In genomic region chr12:54418441-54419087, GRCh38 we compare ENCODE assay signal across 9 cellular contexts. TPM values are rescaled to one million over a fixed set of nuclear protein-coding genes. Genes with fewer than 3 reads are reported as not detected.
A peak's percentile ranks its signal among the peaks of the same experiment; 100 is the strongest.
DNase-seq lines count a peak whose midpoint lies in the region; ATAC-seq, FAIRE-seq and TF ChIP-seq lines count a peak whose summit lies in the region.
"Had no signal": no experiment of that assay in that cellular context is flagged by ENCODE, and none has a peak within 500 bp of the region (broad histone marks: within the 10 kb centered on the region; RNA-seq: fewer than 3 reads in every experiment).

No MANE protein-coding gene starts in this region.

- H3K79me2 ChIP-seq in HCT116 (ENCODE audit: insufficient read depth, low read length): peaks cover 45% of the 10 kb centered on the region

- H3K27ac ChIP-seq in HCT116 (ENCODE audit: low read depth, low read length) (peak overlapping the region; percentile 77), spleen (peak overlapping the region; percentile 68 to 95 (median 82))

- no peak overlapping the region for H2AFZ ChIP-seq in HCT116 (ENCODE audit: low read depth, low read length, poor library complexity, severe bottlenecking)

- peak overlapping the region; percentile 89 for H3K4me3 Mint-ChIP-seq in activated naive CD8-positive, alpha-beta T cell

- H3K27me3 Mint-ChIP-seq in activated naive CD8-positive, alpha-beta T cell: no peaks in the 10 kb centered on the region

- no peak for TF ChIP-seq CTCF in HCT116 (IDR thresholded peaks at IDR 0.05 in 2 of 3, conservative IDR thresholded peaks at IDR 0.05 in 1 of 3; ENCODE audit: borderline replicate concordance in 1 of 3, insufficient read depth in 1 of 3, low read depth in 2 of 3, low read length in 2 of 3)
- no peak for TF ChIP-seq CTCF in spleen (IDR thresholded peaks at IDR 0.05 in 8 of 11, conservative IDR thresholded peaks at IDR 0.05 in 3 of 11)
- no peak for TF ChIP-seq CTCF in GM10266 (IDR thresholded peaks at IDR 0.05; ENCODE audit: control insufficient read depth, insufficient read depth, low read depth, missing control alignments)

- no peaks in the 10 kb centered on the region for H4K20me1 ChIP-seq in HCT116 (ENCODE audit: insufficient read depth)

- no peaks in the 10 kb centered on the region for H3K9me2 ChIP-seq in HCT116 (ENCODE audit: insufficient read depth)

- H3K36me3 ChIP-seq in HCT116 (ENCODE audit: control insufficient read depth in 1 of 2, insufficient read depth in 2 of 2, low read length in 2 of 2) (no peaks in the 10 kb centered on the region), iPS-15b (ENCODE audit: control insufficient read depth, insufficient read depth, low read length) (no peaks in the 10 kb centered on the region), spleen (no peaks in the 10 kb centered on the region)

- H3K4me2 ChIP-seq in HCT116 (ENCODE audit: low read length): peak overlapping the region; percentile 93

- H3K4me3 ChIP-seq in HCT116 (replicated peaks in 1 of 2; ENCODE audit: low read depth in 1 of 2, low read length in 2 of 2) (peak overlapping the region; percentile 87 to 95), iPS-15b (ENCODE audit: low read depth, low read length) (peak overlapping the region; percentile 76), spleen (peak overlapping the region; percentile 54 to 79 (median 63))

- no peaks in the 10 kb centered on the region for H3K9me3 ChIP-seq in HCT116 (ENCODE audit: control insufficient read depth in 1 of 2, insufficient read depth in 1 of 2, low read depth in 1 of 2, low read length in 2 of 2)
- H3K9me3 ChIP-seq in iPS-15b (ENCODE audit: control insufficient read depth, insufficient read depth, low read length): no peaks in the 10 kb centered on the region
- no peaks in the 10 kb centered on the region for H3K9me3 ChIP-seq in spleen

- H3K36me3 Mint-ChIP-seq in activated naive CD8-positive, alpha-beta T cell: no peaks in the 10 kb centered on the region

- no peaks in the 10 kb centered on the region for H3K9me3 Mint-ChIP-seq in activated naive CD8-positive, alpha-beta T cell (ENCODE audit: low read depth)

- no peak for DNase-seq in HCT116 (ENCODE audit: low read depth, low spot score)
- DNase-seq in spleen: no peak
- DNase-seq in AML-193 (lab: John Stamatoyannopoulos, UW): no peak
- no peak for DNase-seq in GM10266 (ENCODE audit: extremely low spot score)
- no peak for DNase-seq in RCC 7860 (ENCODE audit: low spot score)

- CTCF ChIA-PET in HCT116 (lab: Charles Lee): interaction anchor here (7.1 kb wide), 1 partner anchor 19 kb away, joined by 41 read pairs; no protein-coding TSS in a partner anchor

- POLR2A ChIA-PET in HCT116 (lab: Charles Lee): interaction anchor here (1.7 kb wide), 1 partner anchor 19 kb away, joined by 5 read pairs; no protein-coding TSS in a partner anchor

- intact Hi-C loops in HCT116 (cut with micrococcal nuclease): no loop called here
- intact Hi-C loops in spleen (cut with DNase I; ENCODE audit: low total_unique reads): no loop called here

- H3K27ac Mint-ChIP-seq in activated naive CD8-positive, alpha-beta T cell: peak overlapping the region; percentile 92

- peaks cover 61% of the 10 kb centered on the region for H3K4me1 Mint-ChIP-seq in activated naive CD8-positive, alpha-beta T cell (ENCODE audit: low read depth)

- TF ChIP-seq POLR2A in HCT116 (IDR thresholded peaks at IDR 0.05; ENCODE audit: borderline replicate concordance, extremely low read depth, insufficient read depth, insufficient read length) (no peak), spleen (IDR thresholded peaks at IDR 0.05) (no peak)

- ATAC-seq in HCT116 (peak; percentile 46), GM18517 (IDR thresholded peaks at IDR 0.05; ENCODE audit: unreplicated experiment) (no peak)

- FAIRE-seq in RCC 7860 (lab: Jason Lieb, UNC): no peak
- FAIRE-seq: colon had no signal

- WGBS in spleen, 5 donors: 1 to 3% (median 2%) methylated on average over 26 to 35 of the region's 35 CpGs

- H3K9ac ChIP-seq in HCT116 (ENCODE audit: low read length): peak overlapping the region; percentile 89
- H3K9ac ChIP-seq in iPS-15b (ENCODE audit: low read depth, low read length): peak overlapping the region; percentile 54

- no TSS peak for BruUV-seq in HCT116 (replicated peaks; lab: Mats Ljungman, UMichigan)

- RAD21 ChIA-PET in HCT116 (lab: Charles Lee; ENCODE audit: low non-redundant PET in 1 of 2, low total read pairs in 2 of 2, uncharacterized antibody in 2 of 2, unreplicated experiment in 2 of 2): interaction anchor here in 1 of 2 experiments (0.6 to 0.7 kb wide), 2 partner anchors 19 to 51 kb away, joined by 3 to 4 read pairs; no protein-coding TSS in a partner anchor

- no peak for TF ChIP-seq RAD21 in HCT116 (IDR thresholded peaks at IDR 0.05; ENCODE audit: low read depth)

- H3K4me1 ChIP-seq in HCT116 (ENCODE audit: control insufficient read depth in 1 of 2, insufficient read depth in 2 of 2, low read length in 2 of 2) (peaks cover 19 to 67% of the 10 kb centered on the region in 2 experiments), iPS-15b (ENCODE audit: control insufficient read depth, insufficient read depth, low read length) (peaks cover 14% of the 10 kb centered on the region), spleen (peaks cover 23 to 91% (median 74%) of the 10 kb centered on the region in 6 donors)

- no peaks in the 10 kb centered on the region for H3K27me3 ChIP-seq in HCT116 (ENCODE audit: insufficient read depth, low read length)
- peaks cover 40% of the 10 kb centered on the region for H3K27me3 ChIP-seq in iPS-15b (ENCODE audit: control insufficient read depth, insufficient read depth, low read length)
- peaks cover 0 to 58% (median 28%) of the 10 kb centered on the region in 7 donors for H3K27me3 ChIP-seq in spleen (replicated peaks in 1 of 7)

TF ChIP-seq in HCT116, 20 proteins besides CTCF, POLR2A, EP300 and RAD21:
- TF ChIP-seq ZFX (IDR thresholded peaks at IDR 0.05) (0 out of 2 replicates have a peak, but pooled peaks have one; percentile 43), EZH2 (IDR thresholded peaks at IDR 0.05) (no peak)

RNA-seq across cellular contexts. Expression of gene ITGA5, which starts 0.5 kb away (rescaled TPM):
- total RNA-seq in HCT116 (2021; ENCODE audit: unreplicated experiment) (49.7 TPM), spleen (10 to 100 TPM; 20.8 to 44.9 (median 36.3) TPM)
- polyA plus RNA-seq in HCT116 (2012): 58.3 and 64.0 TPM in 2 replicates
- polyA plus RNA-seq in spleen: 1 to 10 TPM; 7.0 to 9.5 (median 9.1) TPM

RNA-seq across cellular contexts. Expression of gene ZNF385A, which starts 34.0 kb away (rescaled TPM):
- total RNA-seq in HCT116 (2021; ENCODE audit: unreplicated experiment): 34.7 TPM
- 32.1 and 34.1 TPM in 2 replicates for polyA plus RNA-seq in HCT116 (2012)
- total RNA-seq in spleen: 10 to 100 TPM; 19.9 to 40.3 (median 27.2) TPM
- polyA plus RNA-seq in spleen: 10 to 100 TPM in 2 of 3 donors, 1 to 10 TPM in 1; 7.4 to 12.5 (median 12.4) TPM

RNA-seq across cellular contexts. Expression of gene GPR84, which starts 54.3 kb away (rescaled TPM):
- total RNA-seq in HCT116 (2021; ENCODE audit: unreplicated experiment): not detected
- polyA plus RNA-seq in HCT116 (2012): 0.05 and 0.17 TPM in 2 replicates
- 10 to 100 TPM in 1 of 7 donors, 1 to 10 TPM in 5, under 1 TPM in 1; 0.97 to 12.5 (median 2.9) TPM for total RNA-seq in spleen
- under 1 TPM; 0.35 to 0.47 (median 0.39) TPM for polyA plus RNA-seq in spleen

RNA-seq across cellular contexts. Expression of gene GTSF1, which starts 54.8 kb away (rescaled TPM):
- total RNA-seq in HCT116 (2021; ENCODE audit: unreplicated experiment) (229 TPM), spleen (10 to 100 TPM in 1 of 7 donors, 1 to 10 TPM in 6; 1.3 to 16.2 (median 3.6) TPM)
- polyA plus RNA-seq in HCT116 (2012): 200 and 272 TPM in 2 replicates
- polyA plus RNA-seq in spleen: 1 to 10 TPM; 5.3 to 8.8 (median 6.6) TPM
